In genomic region chr15:94287794-94288246, GRCh38 we compare ENCODE assay signal across 8 cellular contexts. TPM values are rescaled to one million over a fixed set of nuclear protein-coding genes. Genes with fewer than 3 reads are reported as not detected.
DNase-seq lines count a peak whose midpoint lies in the region; ATAC-seq and TF ChIP-seq lines count a peak whose summit lies in the region.

No MANE protein-coding gene starts in this region.

- H3K4me1 Mint-ChIP-seq in dendritic cell treated with granulocyte-macrophage colony-stimulating factor and Interleukin-4, amounts not matched to agents 40 ng/mL and 50 ng/mL, for 4 days (ENCODE audit: low read depth) = peaks cover 29% of the 10 kb centered on the region

- POLR2A ChIA-PET in HEK293T (lab: Yijun Ruan, JAX) = no interaction called here

- H4K91ac ChIP-seq in neuronal stem cell (ENCODE audit: low read depth, low read length, poor library complexity) = no peak overlapping the region

- H2BK15ac ChIP-seq in neuronal stem cell (ENCODE audit: low read length) = no peak overlapping the region

- H3K14ac ChIP-seq in neuronal stem cell (ENCODE audit: low read length) = no peak overlapping the region

- H2BK5ac ChIP-seq in neuronal stem cell (ENCODE audit: low read length) = no peak overlapping the region

- CTCF ChIA-PET in HEK293T (lab: Yijun Ruan, JAX) = no interaction called here

- H3K36me3 Mint-ChIP-seq in dendritic cell treated with granulocyte-macrophage colony-stimulating factor and Interleukin-4, amounts not matched to agents 40 ng/mL and 50 ng/mL, for 4 days (ENCODE audit: low read depth) = no peaks in the 10 kb centered on the region

- intact Hi-C loops in dendritic cell treated with granulocyte-macrophage colony-stimulating factor and Interleukin-4, amounts not matched to agents 40 ng/mL and 50 ng/mL, for 4 days (cut with micrococcal nuclease) = no loop called here
- intact Hi-C loops in vagina (cut with DNase I) = no loop called here

- no peaks in the 10 kb centered on the region for H3K4me1 ChIP-seq in neuronal stem cell (ENCODE audit: control insufficient read depth in 2 of 2, insufficient read depth in 1 of 2, low read depth in 1 of 2, low read length in 2 of 2)
- H3K4me1 ChIP-seq in vagina = no peaks in the 10 kb centered on the region

- DNase-seq in Kasumi-1 (lab: John Stamatoyannopoulos, UW) = peak; percentile 81 to 83
- DNase-seq in KG1 (lab: John Stamatoyannopoulos, UW) = no peak
- DNase-seq in neuronal stem cell (ENCODE audit: low spot score) = no peak
- no peak for DNase-seq in HEK293T (ENCODE audit: extremely low spot score)
- DNase-seq in vagina (ENCODE audit: extremely low spot score in 2 of 2) = no peak

- no peak overlapping the region for H3K27ac ChIP-seq in neuronal stem cell (replicated peaks; ENCODE audit: low read length)
- no peak overlapping the region for H3K27ac ChIP-seq in vagina

- H3K36me3 ChIP-seq in neuronal stem cell (replicated peaks in 1 of 2; ENCODE audit: control insufficient read depth in 2 of 2, insufficient read depth in 2 of 2, low read length in 2 of 2) (no peaks in the 10 kb centered on the region), vagina (no peaks in the 10 kb centered on the region)

- TF ChIP-seq CTCF in vagina (IDR thresholded peaks at IDR 0.05) = no peak

- no peaks in the 10 kb centered on the region for H3K27me3 ChIP-seq in neuronal stem cell (ENCODE audit: control insufficient read depth in 3 of 3, insufficient read depth in 3 of 3, low read depth in 1 of 3, low read length in 3 of 3)
- H3K27me3 ChIP-seq in vagina = no peaks in the 10 kb centered on the region

- peaks cover 6% of the 10 kb centered on the region for H3K27me3 Mint-ChIP-seq in dendritic cell treated with granulocyte-macrophage colony-stimulating factor and Interleukin-4, amounts not matched to agents 40 ng/mL and 50 ng/mL, for 4 days

- H3K4ac ChIP-seq in neuronal stem cell (ENCODE audit: low read length) = no peak overlapping the region

- no peak overlapping the region for H2AFZ ChIP-seq in neuronal stem cell (ENCODE audit: low read length)

- ATAC-seq in GM18511 (IDR thresholded peaks at IDR 0.05; ENCODE audit: unreplicated experiment) (peak; percentile 100), GM21619 (IDR thresholded peaks at IDR 0.05; ENCODE audit: unreplicated experiment) (peak; percentile 99)

- peak overlapping the region; percentile 60 for H3K27ac Mint-ChIP-seq in dendritic cell treated with granulocyte-macrophage colony-stimulating factor and Interleukin-4, amounts not matched to agents 40 ng/mL and 50 ng/mL, for 4 days

- no peak overlapping the region for H4K8ac ChIP-seq in neuronal stem cell (ENCODE audit: low read depth, low read length)

- H3K9me3 ChIP-seq in neuronal stem cell (replicated peaks in 1 of 2; ENCODE audit: control insufficient read depth in 2 of 2, insufficient read depth in 1 of 2, low read depth in 1 of 2, low read length in 2 of 2) (no peaks in the 10 kb centered on the region), vagina (no peaks in the 10 kb centered on the region)

- no peak overlapping the region for H3K9ac ChIP-seq in neuronal stem cell (ENCODE audit: low read depth, low read length, poor library complexity)

- no CpG with 5 or more reads among the region's 4 CpGs for WGBS in neuronal stem cell (ENCODE audit: extremely low coverage in 2 of 2, insufficient read length in 2 of 2, insufficient replicate concordance in 1 of 2), 2 donors

- H3K18ac ChIP-seq in neuronal stem cell (ENCODE audit: low read length) = no peak overlapping the region

- peak overlapping the region; percentile 17 for H3K4me3 Mint-ChIP-seq in dendritic cell treated with granulocyte-macrophage colony-stimulating factor and Interleukin-4, amounts not matched to agents 40 ng/mL and 50 ng/mL, for 4 days

- H3K4me2 ChIP-seq in neuronal stem cell (ENCODE audit: insufficient read depth, low read length, poor library complexity, severe bottlenecking) = no peak overlapping the region

- no peak overlapping the region for H2AK5ac ChIP-seq in neuronal stem cell (ENCODE audit: low read depth, low read length)

- H2BK120ac ChIP-seq in neuronal stem cell (ENCODE audit: low read depth, low read length) = no peak overlapping the region

- no peak overlapping the region for H3K4me3 ChIP-seq in neuronal stem cell (ENCODE audit: low read length in 2 of 2)
- no peak overlapping the region for H3K4me3 ChIP-seq in vagina

- no peak overlapping the region for H2BK12ac ChIP-seq in neuronal stem cell (ENCODE audit: low read length)

- H3K79me1 ChIP-seq in neuronal stem cell (ENCODE audit: low read depth, low read length) = no peaks in the 10 kb centered on the region

- no peak overlapping the region for H3K23ac ChIP-seq in neuronal stem cell (ENCODE audit: low read depth, low read length, poor library complexity)

- no peaks in the 10 kb centered on the region for H3K9me3 Mint-ChIP-seq in dendritic cell treated with granulocyte-macrophage colony-stimulating factor and Interleukin-4, amounts not matched to agents 40 ng/mL and 50 ng/mL, for 4 days

- no peak for TF ChIP-seq POLR2A in vagina (IDR thresholded peaks at IDR 0.05)

TF ChIP-seq in HEK293T, 16 proteins besides CTCF, POLR2A, EP300 and RAD21:
- TF ChIP-seq LEF1 (IDR thresholded peaks at IDR 0.05; ENCODE audit: borderline replicate concordance) = no peak
TF ChIP-seq in HEK293T: peak in this region for 0.

RNA-seq across cellular contexts. Expression of gene MCTP2, which starts 56.5 kb away (rescaled TPM):
- polyA plus RNA-seq in neuronal stem cell (2013, experiment 1 of 2) = 0.01 TPM
- polyA plus RNA-seq in neuronal stem cell (2013, experiment 2 of 2) = under 0.01 TPM
- 21.1 TPM for total RNA-seq in vagina

Comparison
In these comparisons a context has a peak if more than half of its experiments do, and no peak if none do; other contexts are left out.
1. DNase-seq: peak in Kasumi-1 (2 of 2); none in KG1 (single experiment), neuronal stem cell (single experiment), HEK293T (single experiment) and vagina (0 of 2).